Comparison of ENCODE assay signal across 14 cellular contexts in genomic region chr1:28516518-28516956, GRCh38. TPM values are rescaled to one million over a fixed set of nuclear protein-coding genes. Genes with fewer than 3 reads are reported as not detected.
DNase-seq lines count a peak whose midpoint lies in the region; ATAC-seq, FAIRE-seq and TF ChIP-seq lines count a peak whose summit lies in the region.
"Had no signal": no experiment of that assay in that cellular context is flagged by ENCODE, and none has a peak within 500 bp of the region (broad histone marks: within the 10 kb centered on the region; RNA-seq: fewer than 3 reads in every experiment).

No MANE protein-coding gene starts in this region.

- H3K4me1 Mint-ChIP-seq in activated naive CD8-positive, alpha-beta T cell treated with anti-CD3 and anti-CD28 coated beads, Interleukin-2, amount 10 ng/mL, durations not matched to agents 7 days and 5 days: peaks cover 31% of the 10 kb centered on the region
- H3K4me1 Mint-ChIP-seq in T-helper 17 cell: peaks cover 29% of the 10 kb centered on the region

- 100% methylated on average over 1 of the region's 1 CpG for WGBS in smooth muscle cell (ENCODE audit: low lambda C conversion rate)

- H3K36me3 Mint-ChIP-seq in activated naive CD8-positive, alpha-beta T cell treated with anti-CD3 and anti-CD28 coated beads, Interleukin-2, amount 10 ng/mL, durations not matched to agents 7 days and 5 days: peaks cover 22% of the 10 kb centered on the region
- peaks cover 5% of the 10 kb centered on the region for H3K36me3 Mint-ChIP-seq in T-helper 17 cell (ENCODE audit: low read depth)

- TF ChIP-seq CTCF in cardiac muscle cell (IDR thresholded peaks at IDR 0.05; ENCODE audit: low read depth, low read length): no peak
- TF ChIP-seq CTCF in smooth muscle cell (IDR thresholded peaks at IDR 0.05; ENCODE audit: borderline replicate concordance, insufficient read depth, poor library complexity, severe bottlenecking): no peak

- no peak overlapping the region for H3K9ac ChIP-seq in smooth muscle cell (ENCODE audit: low read depth)

- H3K4me1 ChIP-seq in cardiac muscle cell (ENCODE audit: low read depth) (peaks cover 6% of the 10 kb centered on the region), smooth muscle cell (ENCODE audit: low read depth) (peaks cover 7% of the 10 kb centered on the region)
- H3K4me1 ChIP-seq: prostate gland had no signal

- H3K4me3 Mint-ChIP-seq in activated naive CD8-positive, alpha-beta T cell treated with anti-CD3 and anti-CD28 coated beads, Interleukin-2, amount 10 ng/mL, durations not matched to agents 7 days and 5 days: no peak overlapping the region
- no peak overlapping the region for H3K4me3 Mint-ChIP-seq in T-helper 17 cell

- POLR2A ChIA-PET in activated naive CD8-positive, alpha-beta T cell treated with anti-CD3 and anti-CD28 coated beads, Interleukin-2, amount 10 ng/mL, durations not matched to agents 7 days and 5 days (lab: Charles Lee): interaction anchor here (0.6 to 4.5 kb wide), 6 partner anchors 10 to 209 kb away, joined by 3 to 40 read pairs (median 6); partner anchors contain the start of genes RCC1 and TRNAU1AP

- intact Hi-C loops in Right ventricle myocardium superior (cut with DNase I): loop anchor here (5.0 to 10.0 kb wide), 2 partner anchors 88 to 361 kb away; no protein-coding TSS in a partner anchor

- DNase-seq in cardiac muscle cell (ENCODE audit: low read depth in 1 of 2, low spot score in 1 of 2): no peak
- no peak for DNase-seq in Right ventricle myocardium superior
- DNase-seq in NCI-H226: peak; percentile 15
- no peak for DNase-seq in activated naive CD8-positive, alpha-beta T cell treated with anti-CD3 and anti-CD28 coated beads, Interleukin-2, amount 10 ng/mL, durations not matched to agents 7 days and 5 days
- no peak for DNase-seq in smooth muscle cell (lab: John Stamatoyannopoulos, UW; ENCODE audit: unreplicated experiment)
- no peak for DNase-seq in H54 (ENCODE audit: insufficient read length, low spot score)
- DNase-seq in NCI-H146 treated with DMSO at 0.1 percent for 48 hours (lab: John Stamatoyannopoulos, UW; ENCODE audit: unreplicated experiment): no peak
- no peak for DNase-seq in T-helper 17 cell
- DNase-seq: gastrocnemius medialis, left ventricle myocardium inferior, T-helper 9 cell had no signal

- H3K27me3 ChIP-seq in cardiac muscle cell (no peaks in the 10 kb centered on the region), smooth muscle cell (ENCODE audit: low read depth) (no peaks in the 10 kb centered on the region)
- H3K27me3 ChIP-seq: gastrocnemius medialis had no signal

- H3K9me3 Mint-ChIP-seq in activated naive CD8-positive, alpha-beta T cell treated with anti-CD3 and anti-CD28 coated beads, Interleukin-2, amount 10 ng/mL, durations not matched to agents 7 days and 5 days: no peaks in the 10 kb centered on the region

- TF ChIP-seq POLR2A in H54 (IDR thresholded peaks at IDR 0.05; ENCODE audit: low read depth, low read length): no peak

- ATAC-seq in Right ventricle myocardium superior (ENCODE audit: poor library complexity) (no peak), T-helper 17 cell (no peak)
- ATAC-seq in activated naive CD8-positive, alpha-beta T cell treated with anti-CD3 and anti-CD28 coated beads, Interleukin-2, amount 10 ng/mL, durations not matched to agents 7 days and 5 days (ENCODE audit: low read depth): no peak
- ATAC-seq: gastrocnemius medialis had no signal

- peaks cover 45% of the 10 kb centered on the region for H3F3A ChIP-seq in smooth muscle cell (ENCODE audit: low read depth)

- H3K27ac ChIP-seq in cardiac muscle cell (peak overlapping the region; percentile 23), smooth muscle cell (ENCODE audit: low read depth) (peak overlapping the region; percentile 75)
- H3K27ac ChIP-seq: left ventricle myocardium inferior had no signal

- no peaks in the 10 kb centered on the region for H3K27me3 Mint-ChIP-seq in activated naive CD8-positive, alpha-beta T cell treated with anti-CD3 and anti-CD28 coated beads, Interleukin-2, amount 10 ng/mL, durations not matched to agents 7 days and 5 days
- H3K27me3 Mint-ChIP-seq in T-helper 17 cell: no peaks in the 10 kb centered on the region

- H3K9me3 ChIP-seq in cardiac muscle cell (ENCODE audit: low read depth) (no peaks in the 10 kb centered on the region), smooth muscle cell (replicated peaks; ENCODE audit: low read depth) (no peaks in the 10 kb centered on the region), T-helper 17 cell (ENCODE audit: control insufficient read depth, low read length, poor library complexity, severe bottlenecking) (no peaks in the 10 kb centered on the region)
- H3K9me3 ChIP-seq: gastrocnemius medialis, left ventricle myocardium inferior, prostate gland had no signal

- H3K4me3 ChIP-seq in cardiac muscle cell (no peak overlapping the region), smooth muscle cell (no peak overlapping the region)
- H3K4me3 ChIP-seq: gastrocnemius medialis, left ventricle myocardium inferior, prostate gland had no signal

- peak overlapping the region; percentile 51 for H3K27ac Mint-ChIP-seq in activated naive CD8-positive, alpha-beta T cell treated with anti-CD3 and anti-CD28 coated beads, Interleukin-2, amount 10 ng/mL, durations not matched to agents 7 days and 5 days
- H3K27ac Mint-ChIP-seq in T-helper 17 cell: no peak overlapping the region

- H4K20me1 ChIP-seq in smooth muscle cell (ENCODE audit: low read depth): peaks cover 70% of the 10 kb centered on the region

- H3K79me2 ChIP-seq in smooth muscle cell (ENCODE audit: low read depth): peaks cover 25% of the 10 kb centered on the region

- FAIRE-seq in H54 (lab: Jason Lieb, UNC): no peak
- FAIRE-seq: colon, H1 had no signal

- no peak overlapping the region for H3K4me2 ChIP-seq in smooth muscle cell

- no peaks in the 10 kb centered on the region for H3K36me3 ChIP-seq in cardiac muscle cell
- H3K36me3 ChIP-seq in smooth muscle cell (ENCODE audit: low read depth): no peaks in the 10 kb centered on the region
- H3K36me3 ChIP-seq: prostate gland had no signal

- no peak overlapping the region for H2AFZ ChIP-seq in smooth muscle cell (ENCODE audit: low read depth)

RNA-seq across cellular contexts. Expression of gene RCC1, which starts 10.7 kb away (rescaled TPM):
- 22.0 and 24.7 TPM in 2 replicates for total RNA-seq in cardiac muscle cell
- polyA plus RNA-seq in cardiac muscle cell: 14.6 and 24.6 TPM in 2 replicates
- 8.1 TPM for total RNA-seq in Right ventricle myocardium superior
- total RNA-seq in activated naive CD8-positive, alpha-beta T cell treated with anti-CD3 and anti-CD28 coated beads, Interleukin-2, amount 10 ng/mL, durations not matched to agents 7 days and 5 days: 10 to 100 TPM; 46.2 to 51.7 TPM
- total RNA-seq in smooth muscle cell: 8.9 and 20.1 TPM in 2 replicates
- polyA plus RNA-seq in smooth muscle cell: 10.5 and 16.1 TPM in 2 replicates
- 10 to 100 TPM; 10.7 to 15.1 TPM for total RNA-seq in T-helper 17 cell

RNA-seq across cellular contexts. Expression of gene TRNAU1AP, which starts 36.3 kb away (rescaled TPM):
- total RNA-seq in cardiac muscle cell (26.0 and 26.1 TPM in 2 replicates), Right ventricle myocardium superior (11.7 TPM), smooth muscle cell (12.0 and 25.1 TPM in 2 replicates), T-helper 17 cell (10 to 100 TPM; 24.5 to 27.9 TPM)
- polyA plus RNA-seq in cardiac muscle cell (39.9 and 61.2 TPM in 2 replicates), smooth muscle cell (13.8 and 26.2 TPM in 2 replicates)
- total RNA-seq in activated naive CD8-positive, alpha-beta T cell treated with anti-CD3 and anti-CD28 coated beads, Interleukin-2, amount 10 ng/mL, durations not matched to agents 7 days and 5 days: 10 to 100 TPM; 54.2 to 58.9 TPM
